In genomic region chr13:113464476-113464875, GRCh38 we compare ENCODE assay signal across 1 cellular context.
TF ChIP-seq lines count a peak whose summit lies in the region.

No MANE protein-coding gene starts in this region.

TF ChIP-seq in GM23338, 12 proteins besides CTCF, POLR2A, EP300 and RAD21 (continued from another document):
- TF ChIP-seq ETS1 (IDR thresholded peaks at IDR 0.05) (no peak), ZNF114 (CRISPR knock-in tag; IDR thresholded peaks at IDR 0.05) (no peak), REST (IDR thresholded peaks at IDR 0.05; ENCODE audit: unreplicated experiment) (no peak), POLR2AphosphoS5 (IDR thresholded peaks at IDR 0.05; ENCODE audit: low read depth) (no peak), CREB1 (CRISPR knock-in tag; IDR thresholded peaks at IDR 0.05; ENCODE audit: low read depth) (no peak), EZH2phosphoT487 (IDR thresholded peaks at IDR 0.05; ENCODE audit: unreplicated experiment) (no peak)
TF ChIP-seq in GM23338: peak in this region for 0.
